In genomic region chr1:150179867-150180266, GRCh38 we compare ENCODE assay signal across 2 cellular contexts.
A peak's percentile ranks its signal among the peaks of the same experiment; 100 is the strongest.
TF ChIP-seq lines count a peak whose summit lies in the region.

No MANE protein-coding gene starts in this region.

TF ChIP-seq in A549, 52 proteins besides CTCF, POLR2A, EP300 and RAD21:
- TF ChIP-seq HOXA7 (CRISPR knock-in tag; IDR thresholded peaks at IDR 0.05) (no peak), MAFK (IDR thresholded peaks at IDR 0.05; ENCODE audit: partially characterized antibody) (peak; percentile 77), NPAS2 (CRISPR knock-in tag; IDR thresholded peaks at IDR 0.05; ENCODE audit: borderline replicate concordance) (no peak), RCOR1 (IDR thresholded peaks at IDR 0.05; ENCODE audit: low read depth, low read length) (no peak)

TF ChIP-seq in IMR-90, 13 proteins besides CTCF, POLR2A, EP300 and RAD21:
- TF ChIP-seq RFX5 (IDR thresholded peaks at IDR 0.05; ENCODE audit: low read depth, low read length) (no peak), MAFK (IDR thresholded peaks at IDR 0.05; ENCODE audit: low read depth, low read length) (peak; percentile 68)
TF ChIP-seq in IMR-90: peak in this region for 1.
